In genomic region chr18:8816233-8816632, GRCh38 we compare ENCODE assay signal across 1 cellular context.
TF ChIP-seq lines count a peak whose summit lies in the region.

No MANE protein-coding gene starts in this region.

TF ChIP-seq in IMR-90, 13 proteins besides CTCF, POLR2A, EP300 and RAD21 (continued from another document):
- TF ChIP-seq ELK1 (IDR thresholded peaks at IDR 0.05; ENCODE audit: borderline replicate concordance, low read depth, low read length) (no peak), RFX5 (IDR thresholded peaks at IDR 0.05; ENCODE audit: low read depth, low read length) (no peak), FOS (IDR thresholded peaks at IDR 0.05; ENCODE audit: low read depth, low read length) (no peak), NFE2L2 (IDR thresholded peaks at IDR 0.05; ENCODE audit: low read depth, low read length) (no peak), MAFK (IDR thresholded peaks at IDR 0.05; ENCODE audit: low read depth, low read length) (no peak), SMC3 (IDR thresholded peaks at IDR 0.05; ENCODE audit: low read depth, low read length) (no peak)
